Comparison of ENCODE assay signal across 13 cellular contexts in genomic region chr16:2235695-2236361, GRCh38. TPM values are rescaled to one million over a fixed set of nuclear protein-coding genes. Genes with fewer than 3 reads are reported as not detected.
DNase-seq lines count a peak whose midpoint lies in the region; ATAC-seq, FAIRE-seq and TF ChIP-seq lines count a peak whose summit lies in the region.
"Had no signal": no experiment of that assay in that cellular context is flagged by ENCODE, and none has a peak within 500 bp of the region (broad histone marks: within the 10 kb centered on the region; RNA-seq: fewer than 3 reads in every experiment).

No MANE protein-coding gene starts in this region.

- TF ChIP-seq POLR2A in GM12891 (IDR thresholded peaks at IDR 0.05; ENCODE audit: low read depth, low read length): no peak

- H3K27me3 ChIP-seq in PC-3 (ENCODE audit: low read length): no peaks in the 10 kb centered on the region

- no TSS peak for BruUV-seq in PC-3 (replicated peaks; lab: Mats Ljungman, UMichigan)

- FAIRE-seq in GM12891 (lab: Jason Lieb, UNC): no peak

- no peak overlapping the region for H3K9ac ChIP-seq in PC-3 (ENCODE audit: low read length)

- H3K4me3 ChIP-seq in PC-3 (ENCODE audit: low read length): no peak overlapping the region
- H3K4me3 ChIP-seq in mesodermal cell (ENCODE audit: extremely low read depth, insufficient read depth, low read length, poor library complexity, severe bottlenecking): peak overlapping the region; percentile 21
- H3K4me3 ChIP-seq: HAP-1 had no signal

- H2AFZ ChIP-seq in PC-3 (ENCODE audit: low read length): no peak overlapping the region

- H3K27ac ChIP-seq in PC-3 (ENCODE audit: low read length) (no peak overlapping the region), mesodermal cell (ENCODE audit: low read depth, low read length, severe bottlenecking) (no peak overlapping the region)

- no peak overlapping the region for H3K4me2 ChIP-seq in PC-3 (ENCODE audit: low read length)

- no peaks in the 10 kb centered on the region for H3K79me2 ChIP-seq in PC-3 (ENCODE audit: low read length)

- H3K9me3 ChIP-seq in PC-3 (ENCODE audit: low read length): no peaks in the 10 kb centered on the region
- H3K9me3 ChIP-seq in mesodermal cell (ENCODE audit: control insufficient read depth, low read length): no peaks in the 10 kb centered on the region
- H3K9me3 ChIP-seq: HAP-1 had no signal

- intact Hi-C loops in PC-3 (cut with micrococcal nuclease): no loop called here

- H3K36me3 ChIP-seq in PC-3 (ENCODE audit: low read depth, low read length): no peaks in the 10 kb centered on the region
- peaks cover 48% of the 10 kb centered on the region for H3K36me3 ChIP-seq in mesodermal cell (ENCODE audit: control insufficient read depth, insufficient read depth, low read length)

- H3K4me1 ChIP-seq in PC-3 (ENCODE audit: insufficient read depth, low read length) (no peaks in the 10 kb centered on the region), mesodermal cell (ENCODE audit: control insufficient read depth, insufficient read depth, low read length, poor library complexity, severe bottlenecking) (peaks cover 13% of the 10 kb centered on the region)
- H3K4me1 ChIP-seq: HAP-1 had no signal

- CTCF ChIA-PET in PC-3 (lab: Charles Lee): no interaction called here

- ATAC-seq in PC-3: peak; percentile 9; the same call in 1 of the 2 replicates
- no peak for ATAC-seq in GM18867 (IDR thresholded peaks at IDR 0.05; ENCODE audit: unreplicated experiment)

- H3F3A ChIP-seq in PC-3 (ENCODE audit: low read length, unreplicated experiment): no peaks in the 10 kb centered on the region

- H4K20me1 ChIP-seq in PC-3 (ENCODE audit: low read length): no peaks in the 10 kb centered on the region

- DNase-seq in GM12891 (ENCODE audit: insufficient read length, low spot score): no peak
- DNase-seq in PC-3: no peak
- DNase-seq in activated naive CD4-positive, alpha-beta T cell treated with anti-CD3 and anti-CD28 coated beads, Interleukin-2, amount 50 U/mL, for 16 hours: no peak
- no peak for DNase-seq in stimulated activated CD4-positive, alpha-beta T cell treated with anti-CD3 and anti-CD28 coated beads, Interleukin-4, amount 100 ng/mL, for 1 hour
- DNase-seq: activated T-cell treated with anti-CD3 and anti-CD28 coated beads, Interleukin-2, amount 50 U/mL, for 72 hours; amygdala; NCI-H2171; nucleus accumbens; T-cell had no signal

- 78 to 85% methylated on average over 14 to 17 of the region's 19 CpGs for WGBS in mesodermal cell (ENCODE audit: insufficient coverage in 2 of 2), 2 experiments

- POLR2A ChIA-PET in PC-3 (lab: Charles Lee; ENCODE audit: unreplicated experiment): interaction anchor here (0.6 kb wide), 1 partner anchor 10 kb away, joined by 3 read pairs; no protein-coding TSS in a partner anchor

- no peak for TF ChIP-seq CTCF in PC-3 (conservative IDR thresholded peaks at IDR 0.05; ENCODE audit: low read depth, low read length)

- H3K9me2 ChIP-seq in PC-3 (replicated peaks; ENCODE audit: low read length): no peaks in the 10 kb centered on the region

TF ChIP-seq in GM12891, 5 proteins besides CTCF, POLR2A, EP300 and RAD21:
- TF ChIP-seq PAX5 (IDR thresholded peaks at IDR 0.05; ENCODE audit: insufficient read depth, low read length, severe bottlenecking): no peak
- TF ChIP-seq POLR2AphosphoS5 (IDR thresholded peaks at IDR 0.05; ENCODE audit: low read depth, low read length): peak; percentile 9; the same call in 1 of the 2 replicates

RNA-seq across cellular contexts. Expression of gene DNASE1L2, which starts 0.4 kb away (rescaled TPM):
- 0.15 TPM for polyA plus RNA-seq in GM12891 (2012; ENCODE audit: low read depth, missing spikeins)
- 1.6 and 2.7 TPM in 2 replicates for total RNA-seq in PC-3 (2014; rRNA removed)
- polyA plus RNA-seq in mesodermal cell (2013, experiment 1 of 2): 1.00 TPM
- polyA plus RNA-seq in mesodermal cell (2013, experiment 2 of 2): 0.35 TPM
- polyA plus RNA-seq: CD14-positive monocyte had no signal

RNA-seq across cellular contexts. Expression of gene E4F1, which starts 12.4 kb away (rescaled TPM):
- polyA plus RNA-seq in GM12891 (2012; ENCODE audit: low read depth, missing spikeins): 13.1 TPM
- 49.0 and 57.7 TPM in 2 replicates for total RNA-seq in PC-3 (2014; rRNA removed)
- 23.1 TPM for polyA plus RNA-seq in mesodermal cell (2013, experiment 1 of 2)
- polyA plus RNA-seq in mesodermal cell (2013, experiment 2 of 2): 19.1 TPM

RNA-seq across cellular contexts. Expression of gene ECI1, which starts 15.6 kb away (rescaled TPM):
- 29.5 TPM for polyA plus RNA-seq in GM12891 (2012; ENCODE audit: low read depth, missing spikeins)
- total RNA-seq in PC-3 (2014; rRNA removed): 71.7 and 90.5 TPM in 2 replicates
- polyA plus RNA-seq in mesodermal cell (2013, experiment 1 of 2): 68.0 TPM
- 54.0 TPM for polyA plus RNA-seq in mesodermal cell (2013, experiment 2 of 2)

RNA-seq across cellular contexts. Expression of gene PGP, which starts 21.2 kb away (rescaled TPM):
- 11.0 TPM for polyA plus RNA-seq in GM12891 (2012; ENCODE audit: low read depth, missing spikeins)
- 46.0 and 58.1 TPM in 2 replicates for total RNA-seq in PC-3 (2014; rRNA removed)
- 27.5 TPM for polyA plus RNA-seq in mesodermal cell (2013, experiment 1 of 2)
- 27.1 TPM for polyA plus RNA-seq in mesodermal cell (2013, experiment 2 of 2)

RNA-seq across cellular contexts. Expression of gene BRICD5, which starts 25.2 kb away (rescaled TPM):
- 3.2 TPM for polyA plus RNA-seq in GM12891 (2012; ENCODE audit: low read depth, missing spikeins)
- 2.1 and 4.8 TPM in 2 replicates for total RNA-seq in PC-3 (2014; rRNA removed)
- polyA plus RNA-seq in mesodermal cell (2013, experiment 1 of 2): 12.2 TPM
- 11.9 TPM for polyA plus RNA-seq in mesodermal cell (2013, experiment 2 of 2)
- polyA plus RNA-seq: CD14-positive monocyte had no signal
